8 cellular contexts compared by ENCODE assay signal in the genomic region with DNA sequence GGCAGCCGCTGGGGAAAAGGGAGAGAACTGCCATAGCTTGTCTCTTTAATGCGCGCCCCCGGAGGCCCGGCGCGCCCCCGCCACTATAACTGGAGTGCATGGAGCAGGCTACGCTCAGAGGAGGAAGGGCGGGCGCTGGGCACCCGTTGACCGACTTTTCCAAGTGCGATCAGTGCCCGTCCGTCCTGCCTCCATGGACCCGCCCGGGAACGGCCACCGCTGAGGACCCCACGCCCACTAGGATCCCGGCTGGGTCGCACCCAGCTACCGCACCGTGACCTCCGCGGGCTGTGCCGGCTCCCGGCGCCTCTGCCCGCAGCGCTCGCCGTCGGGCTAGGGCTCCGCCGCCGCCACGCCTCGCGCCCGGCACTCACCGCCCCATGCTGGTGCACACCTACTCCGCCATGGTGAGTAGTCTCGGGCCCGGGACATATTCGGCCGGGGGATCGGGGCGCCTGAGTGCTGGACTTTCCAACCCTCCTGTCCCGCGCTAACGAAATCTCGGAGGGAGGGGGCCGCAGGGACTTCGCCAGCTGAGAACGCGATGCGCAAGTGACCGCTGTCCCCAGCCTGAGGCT. TPM values are rescaled to one million over a fixed set of nuclear protein-coding genes. Genes with fewer than 3 reads are reported as not detected.
A peak's percentile ranks its signal among the peaks of the same experiment; 100 is the strongest.
DNase-seq lines count a peak whose midpoint lies in the region; ATAC-seq, FAIRE-seq and TF ChIP-seq lines count a peak whose summit lies in the region.

TFAP2E (plus strand) TSS at position 117 of the 578 bp plus-strand sequence; CDS start at position 381, 264 bp downstream.

- H3K4me3 Mint-ChIP-seq in WTC11: peak within 1 kb of the TSS; percentile 63
- peak within 1 kb of the TSS; percentile 52 for H3K4me3 Mint-ChIP-seq in glutamatergic neuron (ENCODE audit: unreplicated experiment)

- peak; percentile 15 for ATAC-seq in WTC11

- POLR2A ChIA-PET in WTC11 (lab: Charles Lee): interaction anchor here (0.6 to 0.7 kb wide), 2 partner anchors 16 to 138 kb away, joined by 3 to 4 read pairs; partner anchors contain the start of genes KIAA0319L and NCDN

- H3K36me3 Mint-ChIP-seq in WTC11 (no peaks in the 10 kb centered on the region), glutamatergic neuron (ENCODE audit: unreplicated experiment) (peaks cover 5% of the 10 kb centered on the region)

- no peak for TF ChIP-seq POLR2A in GM12891 (IDR thresholded peaks at IDR 0.05; ENCODE audit: low read depth, low read length)

- DNase-seq in DMS53 (lab: John Stamatoyannopoulos, UW): peak; percentile 70
- DNase-seq in DMS53 treated with DMSO at 0.1 percent for 48 hours (lab: John Stamatoyannopoulos, UW; ENCODE audit: unreplicated experiment): no peak
- peak; percentile 74 for DNase-seq in WTC11 (ENCODE audit: low spot score)
- peak; percentile 51 for DNase-seq in glutamatergic neuron
- DNase-seq in occipital lobe (lab: John Stamatoyannopoulos, UW): peak; percentile 23
- no peak for DNase-seq in GM12891 (ENCODE audit: insufficient read length, low spot score)
- no peak for DNase-seq in GM10266 (ENCODE audit: extremely low spot score)
- no peak for DNase-seq in activated gamma-delta T cell treated with Interleukin-2 at 50 U/mL for 16 hours

- TF ChIP-seq CTCF in WTC11 (IDR thresholded peaks at IDR 0.05) (no peak), glutamatergic neuron (IDR thresholded peaks at IDR 0.05; ENCODE audit: partially characterized antibody, unreplicated experiment) (no peak), GM10266 (IDR thresholded peaks at IDR 0.05; ENCODE audit: control insufficient read depth, insufficient read depth, low read depth, missing control alignments) (no peak)

- H3K27me3 Mint-ChIP-seq in WTC11 (ENCODE audit: low read depth) (peaks cover 93% of the 10 kb centered on the region), glutamatergic neuron (ENCODE audit: unreplicated experiment) (peaks cover 32% of the 10 kb centered on the region)

- no peaks in the 10 kb centered on the region for H3K9me3 Mint-ChIP-seq in WTC11
- H3K9me3 Mint-ChIP-seq in glutamatergic neuron (ENCODE audit: unreplicated experiment): peaks cover 9% of the 10 kb centered on the region

- no peak for FAIRE-seq in GM12891 (lab: Jason Lieb, UNC)

- CTCF ChIA-PET in WTC11 (lab: Charles Lee): interaction anchor here (1.2 to 4.5 kb wide), 6 partner anchors 9 to 196 kb away, joined by 4 to 35 read pairs (median 16); partner anchors contain the start of genes C1orf216 and CLSPN

- H3K4me1 Mint-ChIP-seq in WTC11 (peaks cover 34% of the 10 kb centered on the region), glutamatergic neuron (ENCODE audit: low read depth, unreplicated experiment) (peaks cover 1% of the 10 kb centered on the region)

- H3K27ac Mint-ChIP-seq in WTC11 (no peak within 1 kb of the TSS), glutamatergic neuron (ENCODE audit: unreplicated experiment) (no peak within 1 kb of the TSS)

TF ChIP-seq in WTC11, 78 proteins besides CTCF, POLR2A, EP300 and RAD21 (continues in another document):
- TF ChIP-seq, protein P1, sequence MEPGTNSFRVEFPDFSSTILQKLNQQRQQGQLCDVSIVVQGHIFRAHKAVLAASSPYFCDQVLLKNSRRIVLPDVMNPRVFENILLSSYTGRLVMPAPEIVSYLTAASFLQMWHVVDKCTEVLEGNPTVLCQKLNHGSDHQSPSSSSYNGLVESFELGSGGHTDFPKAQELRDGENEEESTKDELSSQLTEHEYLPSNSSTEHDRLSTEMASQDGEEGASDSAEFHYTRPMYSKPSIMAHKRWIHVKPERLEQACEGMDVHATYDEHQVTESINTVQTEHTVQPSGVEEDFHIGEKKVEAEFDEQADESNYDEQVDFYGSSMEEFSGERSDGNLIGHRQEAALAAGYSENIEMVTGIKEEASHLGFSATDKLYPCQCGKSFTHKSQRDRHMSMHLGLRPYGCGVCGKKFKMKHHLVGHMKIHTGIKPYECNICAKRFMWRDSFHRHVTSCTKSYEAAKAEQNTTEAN (CRISPR knock-in tag; IDR thresholded peaks at IDR 0.05): peak; percentile 71
- TF ChIP-seq, protein P2, sequence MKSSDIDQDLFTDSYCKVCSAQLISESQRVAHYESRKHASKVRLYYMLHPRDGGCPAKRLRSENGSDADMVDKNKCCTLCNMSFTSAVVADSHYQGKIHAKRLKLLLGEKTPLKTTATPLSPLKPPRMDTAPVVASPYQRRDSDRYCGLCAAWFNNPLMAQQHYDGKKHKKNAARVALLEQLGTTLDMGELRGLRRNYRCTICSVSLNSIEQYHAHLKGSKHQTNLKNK (CRISPR knock-in tag; IDR thresholded peaks at IDR 0.05): no peak
- TF ChIP-seq IRF2 (CRISPR knock-in tag; IDR thresholded peaks at IDR 0.05; ENCODE audit: borderline replicate concordance, low read depth) (no peak), CREM (CRISPR knock-in tag; IDR thresholded peaks at IDR 0.05) (no peak), RELA (CRISPR knock-in tag; IDR thresholded peaks at IDR 0.05; ENCODE audit: borderline replicate concordance) (0 out of 2 replicates have a peak, but pooled peaks have one; percentile 66), NFATC4 (CRISPR knock-in tag; IDR thresholded peaks at IDR 0.05) (no peak), GTF2I (CRISPR knock-in tag; conservative IDR thresholded peaks at IDR 0.05) (no peak), KAT7 (CRISPR knock-in tag; IDR thresholded peaks at IDR 0.05; ENCODE audit: borderline replicate concordance) (peak; percentile 93; the same call in 1 of the 2 replicates), SMAD4 (CRISPR knock-in tag; IDR thresholded peaks at IDR 0.05) (no peak)
- TF ChIP-seq, protein P3, sequence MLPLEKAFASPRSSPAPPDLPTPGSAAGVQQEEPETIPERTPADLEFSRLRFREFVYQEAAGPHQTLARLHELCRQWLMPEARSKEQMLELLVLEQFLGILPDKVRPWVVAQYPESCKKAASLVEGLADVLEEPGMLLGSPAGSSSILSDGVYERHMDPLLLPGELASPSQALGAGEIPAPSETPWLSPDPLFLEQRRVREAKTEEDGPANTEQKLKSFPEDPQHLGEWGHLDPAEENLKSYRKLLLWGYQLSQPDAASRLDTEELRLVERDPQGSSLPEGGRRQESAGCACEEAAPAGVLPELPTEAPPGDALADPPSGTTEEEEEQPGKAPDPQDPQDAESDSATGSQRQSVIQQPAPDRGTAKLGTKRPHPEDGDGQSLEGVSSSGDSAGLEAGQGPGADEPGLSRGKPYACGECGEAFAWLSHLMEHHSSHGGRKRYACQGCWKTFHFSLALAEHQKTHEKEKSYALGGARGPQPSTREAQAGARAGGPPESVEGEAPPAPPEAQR (CRISPR knock-in tag; IDR thresholded peaks at IDR 0.05): no peak

TF ChIP-seq in GM12891, 5 proteins besides CTCF, POLR2A, EP300 and RAD21:
- no peak for TF ChIP-seq POLR2AphosphoS5 (IDR thresholded peaks at IDR 0.05; ENCODE audit: low read depth, low read length)
- TF ChIP-seq POU2F2 (IDR thresholded peaks at IDR 0.05; ENCODE audit: low read depth, low read length): no peak
- no peak for TF ChIP-seq SPI1 (IDR thresholded peaks at IDR 0.05; ENCODE audit: low read depth, low read length)
- no peak for TF ChIP-seq PAX5 (IDR thresholded peaks at IDR 0.05; ENCODE audit: insufficient read depth, low read length, severe bottlenecking)
- no peak for TF ChIP-seq TAF1 (IDR thresholded peaks at IDR 0.05; ENCODE audit: low read depth, low read length)

RNA-seq across cellular contexts. Expression of gene TFAP2E, which starts in this region (rescaled TPM):
- 1.5 to 1.7 TPM (median 1.5 TPM) in 3 replicates for total RNA-seq in WTC11 (2021)
- 1.1 TPM for total RNA-seq in glutamatergic neuron (ENCODE audit: unreplicated experiment)
- total RNA-seq in occipital lobe: 0.62 TPM
- 0.21 TPM for polyA plus RNA-seq in GM12891 (2012; ENCODE audit: low read depth, missing spikeins)

Comparison
In these comparisons a context has a peak if more than half of its experiments do, and no peak if none do; other contexts are left out.
1. DNase-seq: peak in DMS53 (single experiment), WTC11 (single experiment) and glutamatergic neuron (single experiment); none in DMS53 treated with DMSO at 0.1 percent for 48 hours (single experiment), GM12891 (single experiment), GM10266 (single experiment) and activated gamma-delta T cell treated with Interleukin-2 at 50 U/mL for 16 hours (single experiment).
2. Peak in DNase-seq in occipital lobe; RNA of the gene not detected or under 1 TPM.